1 cellular context compared by ENCODE assay signal in the genomic region with DNA sequence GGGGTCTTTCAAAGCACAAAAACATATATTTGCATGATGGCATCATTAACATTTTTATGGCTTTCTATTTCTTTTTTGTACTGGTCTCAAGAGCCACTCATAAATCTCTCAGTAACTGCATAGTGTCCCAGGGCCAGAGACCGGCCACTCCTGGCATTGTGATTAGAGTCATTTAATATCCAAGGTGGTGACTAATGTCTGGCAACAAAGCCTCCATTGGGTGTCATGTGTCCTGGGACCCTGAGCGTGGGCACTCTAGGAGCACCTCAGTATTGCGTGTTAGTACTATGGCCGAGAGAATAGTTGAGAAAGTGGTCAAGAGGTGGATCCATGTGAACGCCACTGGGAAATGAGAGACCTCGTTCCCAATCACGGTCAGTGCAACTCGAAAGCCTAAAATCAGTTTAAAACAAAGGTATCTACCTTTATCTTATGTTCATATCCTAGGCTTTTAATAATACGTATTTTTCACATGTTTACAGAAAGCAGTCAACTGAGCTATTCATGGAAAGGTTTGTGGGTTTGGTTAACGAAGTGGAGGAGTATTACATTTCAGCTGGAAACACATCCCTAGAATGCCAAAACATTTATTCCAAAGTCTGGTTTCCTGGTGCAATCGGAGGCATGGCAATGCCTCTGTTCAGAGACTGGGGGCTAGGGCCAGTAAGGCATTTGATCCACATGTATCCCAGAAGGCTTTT.
TF ChIP-seq lines count a peak whose summit lies in the region.

No MANE protein-coding gene starts in this region.

TF ChIP-seq in GM23338, 12 proteins besides CTCF, POLR2A, EP300 and RAD21 (continued from another document):
- TF ChIP-seq, protein P1, sequence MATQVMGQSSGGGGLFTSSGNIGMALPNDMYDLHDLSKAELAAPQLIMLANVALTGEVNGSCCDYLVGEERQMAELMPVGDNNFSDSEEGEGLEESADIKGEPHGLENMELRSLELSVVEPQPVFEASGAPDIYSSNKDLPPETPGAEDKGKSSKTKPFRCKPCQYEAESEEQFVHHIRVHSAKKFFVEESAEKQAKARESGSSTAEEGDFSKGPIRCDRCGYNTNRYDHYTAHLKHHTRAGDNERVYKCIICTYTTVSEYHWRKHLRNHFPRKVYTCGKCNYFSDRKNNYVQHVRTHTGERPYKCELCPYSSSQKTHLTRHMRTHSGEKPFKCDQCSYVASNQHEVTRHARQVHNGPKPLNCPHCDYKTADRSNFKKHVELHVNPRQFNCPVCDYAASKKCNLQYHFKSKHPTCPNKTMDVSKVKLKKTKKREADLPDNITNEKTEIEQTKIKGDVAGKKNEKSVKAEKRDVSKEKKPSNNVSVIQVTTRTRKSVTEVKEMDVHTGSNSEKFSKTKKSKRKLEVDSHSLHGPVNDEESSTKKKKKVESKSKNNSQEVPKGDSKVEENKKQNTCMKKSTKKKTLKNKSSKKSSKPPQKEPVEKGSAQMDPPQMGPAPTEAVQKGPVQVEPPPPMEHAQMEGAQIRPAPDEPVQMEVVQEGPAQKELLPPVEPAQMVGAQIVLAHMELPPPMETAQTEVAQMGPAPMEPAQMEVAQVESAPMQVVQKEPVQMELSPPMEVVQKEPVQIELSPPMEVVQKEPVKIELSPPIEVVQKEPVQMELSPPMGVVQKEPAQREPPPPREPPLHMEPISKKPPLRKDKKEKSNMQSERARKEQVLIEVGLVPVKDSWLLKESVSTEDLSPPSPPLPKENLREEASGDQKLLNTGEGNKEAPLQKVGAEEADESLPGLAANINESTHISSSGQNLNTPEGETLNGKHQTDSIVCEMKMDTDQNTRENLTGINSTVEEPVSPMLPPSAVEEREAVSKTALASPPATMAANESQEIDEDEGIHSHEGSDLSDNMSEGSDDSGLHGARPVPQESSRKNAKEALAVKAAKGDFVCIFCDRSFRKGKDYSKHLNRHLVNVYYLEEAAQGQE (IDR thresholded peaks at IDR 0.05; ENCODE audit: unreplicated experiment): no peak
- TF ChIP-seq ZNF331 (CRISPR knock-in tag; IDR thresholded peaks at IDR 0.05; ENCODE audit: low read depth) (no peak), NANOG (IDR thresholded peaks at IDR 0.05; ENCODE audit: borderline replicate concordance) (no peak), STAT1 (IDR thresholded peaks at IDR 0.05; ENCODE audit: unreplicated experiment) (no peak), POLR2AphosphoS5 (IDR thresholded peaks at IDR 0.05; ENCODE audit: low read depth) (no peak), EZH2phosphoT487 (IDR thresholded peaks at IDR 0.05; ENCODE audit: unreplicated experiment) (no peak), CREB1 (CRISPR knock-in tag; IDR thresholded peaks at IDR 0.05; ENCODE audit: low read depth) (no peak), EZH2 (IDR thresholded peaks at IDR 0.05; ENCODE audit: low read depth, unreplicated experiment) (no peak)
- TF ChIP-seq, protein P2, sequence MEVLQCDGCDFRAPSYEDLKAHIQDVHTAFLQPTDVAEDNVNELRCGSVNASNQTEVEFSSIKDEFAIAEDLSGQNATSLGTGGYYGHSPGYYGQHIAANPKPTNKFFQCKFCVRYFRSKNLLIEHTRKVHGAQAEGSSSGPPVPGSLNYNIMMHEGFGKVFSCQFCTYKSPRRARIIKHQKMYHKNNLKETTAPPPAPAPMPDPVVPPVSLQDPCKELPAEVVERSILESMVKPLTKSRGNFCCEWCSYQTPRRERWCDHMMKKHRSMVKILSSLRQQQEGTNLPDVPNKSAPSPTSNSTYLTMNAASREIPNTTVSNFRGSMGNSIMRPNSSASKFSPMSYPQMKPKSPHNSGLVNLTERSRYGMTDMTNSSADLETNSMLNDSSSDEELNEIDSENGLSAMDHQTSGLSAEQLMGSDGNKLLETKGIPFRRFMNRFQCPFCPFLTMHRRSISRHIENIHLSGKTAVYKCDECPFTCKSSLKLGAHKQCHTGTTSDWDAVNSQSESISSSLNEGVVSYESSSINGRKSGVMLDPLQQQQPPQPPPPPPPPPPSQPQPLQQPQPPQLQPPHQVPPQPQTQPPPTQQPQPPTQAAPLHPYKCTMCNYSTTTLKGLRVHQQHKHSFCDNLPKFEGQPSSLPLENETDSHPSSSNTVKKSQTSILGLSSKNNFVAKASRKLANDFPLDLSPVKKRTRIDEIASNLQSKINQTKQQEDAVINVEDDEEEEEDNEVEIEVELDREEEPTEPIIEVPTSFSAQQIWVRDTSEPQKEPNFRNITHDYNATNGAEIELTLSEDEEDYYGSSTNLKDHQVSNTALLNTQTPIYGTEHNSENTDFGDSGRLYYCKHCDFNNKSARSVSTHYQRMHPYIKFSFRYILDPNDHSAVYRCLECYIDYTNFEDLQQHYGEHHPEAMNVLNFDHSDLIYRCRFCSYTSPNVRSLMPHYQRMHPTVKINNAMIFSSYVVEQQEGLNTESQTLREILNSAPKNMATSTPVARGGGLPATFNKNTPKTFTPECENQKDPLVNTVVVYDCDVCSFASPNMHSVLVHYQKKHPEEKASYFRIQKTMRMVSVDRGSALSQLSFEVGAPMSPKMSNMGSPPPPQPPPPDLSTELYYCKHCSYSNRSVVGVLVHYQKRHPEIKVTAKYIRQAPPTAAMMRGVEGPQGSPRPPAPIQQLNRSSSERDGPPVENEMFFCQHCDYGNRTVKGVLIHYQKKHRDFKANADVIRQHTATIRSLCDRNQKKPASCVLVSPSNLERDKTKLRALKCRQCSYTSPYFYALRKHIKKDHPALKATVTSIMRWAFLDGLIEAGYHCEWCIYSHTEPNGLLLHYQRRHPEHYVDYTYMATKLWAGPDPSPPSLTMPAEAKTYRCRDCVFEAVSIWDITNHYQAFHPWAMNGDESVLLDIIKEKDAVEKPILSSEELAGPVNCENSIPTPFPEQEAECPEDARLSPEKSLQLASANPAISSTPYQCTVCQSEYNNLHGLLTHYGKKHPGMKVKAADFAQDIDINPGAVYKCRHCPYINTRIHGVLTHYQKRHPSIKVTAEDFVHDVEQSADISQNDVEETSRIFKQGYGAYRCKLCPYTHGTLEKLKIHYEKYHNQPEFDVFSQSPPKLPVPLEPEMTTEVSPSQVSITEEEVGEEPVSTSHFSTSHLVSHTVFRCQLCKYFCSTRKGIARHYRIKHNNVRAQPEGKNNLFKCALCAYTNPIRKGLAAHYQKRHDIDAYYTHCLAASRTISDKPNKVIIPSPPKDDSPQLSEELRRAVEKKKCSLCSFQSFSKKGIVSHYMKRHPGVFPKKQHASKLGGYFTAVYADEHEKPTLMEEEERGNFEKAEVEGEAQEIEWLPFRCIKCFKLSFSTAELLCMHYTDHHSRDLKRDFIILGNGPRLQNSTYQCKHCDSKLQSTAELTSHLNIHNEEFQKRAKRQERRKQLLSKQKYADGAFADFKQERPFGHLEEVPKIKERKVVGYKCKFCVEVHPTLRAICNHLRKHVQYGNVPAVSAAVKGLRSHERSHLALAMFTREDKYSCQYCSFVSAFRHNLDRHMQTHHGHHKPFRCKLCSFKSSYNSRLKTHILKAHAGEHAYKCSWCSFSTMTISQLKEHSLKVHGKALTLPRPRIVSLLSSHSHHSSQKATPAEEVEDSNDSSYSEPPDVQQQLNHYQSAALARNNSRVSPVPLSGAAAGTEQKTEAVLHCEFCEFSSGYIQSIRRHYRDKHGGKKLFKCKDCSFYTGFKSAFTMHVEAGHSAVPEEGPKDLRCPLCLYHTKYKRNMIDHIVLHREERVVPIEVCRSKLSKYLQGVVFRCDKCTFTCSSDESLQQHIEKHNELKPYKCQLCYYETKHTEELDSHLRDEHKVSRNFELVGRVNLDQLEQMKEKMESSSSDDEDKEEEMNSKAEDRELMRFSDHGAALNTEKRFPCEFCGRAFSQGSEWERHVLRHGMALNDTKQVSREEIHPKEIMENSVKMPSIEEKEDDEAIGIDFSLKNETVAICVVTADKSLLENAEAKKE (CRISPR knock-in tag; IDR thresholded peaks at IDR 0.05): no peak
- TF ChIP-seq, protein P3, sequence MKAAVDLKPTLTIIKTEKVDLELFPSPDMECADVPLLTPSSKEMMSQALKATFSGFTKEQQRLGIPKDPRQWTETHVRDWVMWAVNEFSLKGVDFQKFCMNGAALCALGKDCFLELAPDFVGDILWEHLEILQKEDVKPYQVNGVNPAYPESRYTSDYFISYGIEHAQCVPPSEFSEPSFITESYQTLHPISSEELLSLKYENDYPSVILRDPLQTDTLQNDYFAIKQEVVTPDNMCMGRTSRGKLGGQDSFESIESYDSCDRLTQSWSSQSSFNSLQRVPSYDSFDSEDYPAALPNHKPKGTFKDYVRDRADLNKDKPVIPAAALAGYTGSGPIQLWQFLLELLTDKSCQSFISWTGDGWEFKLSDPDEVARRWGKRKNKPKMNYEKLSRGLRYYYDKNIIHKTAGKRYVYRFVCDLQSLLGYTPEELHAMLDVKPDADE (IDR thresholded peaks at IDR 0.05): no peak
TF ChIP-seq in GM23338: peak in this region for 0.
